ENCODE assay signal across 8 cellular contexts in genomic region chr6:33578588-33579011, GRCh38. TPM values are rescaled to one million over a fixed set of nuclear protein-coding genes. Genes with fewer than 3 reads are reported as not detected.
DNase-seq lines count a peak whose midpoint lies in the region; ATAC-seq and TF ChIP-seq lines count a peak whose summit lies in the region.

No MANE protein-coding gene starts in this region.

- H3K4me2 ChIP-seq in DOHH2 (ENCODE audit: low read length) = peak overlapping the region; percentile 90

- peaks cover 30% of the 10 kb centered on the region for H3K36me3 Mint-ChIP-seq in central memory CD8-positive, alpha-beta T cell (ENCODE audit: insufficient read depth)
- H3K36me3 Mint-ChIP-seq in neural crest cell (ENCODE audit: low read depth) = no peaks in the 10 kb centered on the region

- H3K4me3 ChIP-seq in DOHH2 (ENCODE audit: low read length) = peak overlapping the region; percentile 97

- no peaks in the 10 kb centered on the region for H3K27me3 Mint-ChIP-seq in central memory CD8-positive, alpha-beta T cell
- H3K27me3 Mint-ChIP-seq in neural crest cell (ENCODE audit: low read depth) = no peaks in the 10 kb centered on the region

- H3K9me2 ChIP-seq in DOHH2 (replicated peaks; ENCODE audit: control insufficient read depth, low read length) = no peaks in the 10 kb centered on the region

- ATAC-seq in central memory CD8-positive, alpha-beta T cell (replicated peaks; ENCODE audit: extremely low read depth, poor library complexity, severe bottlenecking) = peak; percentile 43

- no peak overlapping the region for H3K27ac ChIP-seq in DOHH2 (ENCODE audit: low read depth, low read length)

- peak; percentile 82 for DNase-seq in RPMI8226
- DNase-seq in central memory CD8-positive, alpha-beta T cell (ENCODE audit: low spot score in 2 of 2) = peak in 1 of 2 donors; percentile 28
- DNase-seq in neural crest cell (ENCODE audit: low read depth, low spot score) = no peak
- no peak for DNase-seq in amniotic stem cell (lab: John Stamatoyannopoulos, UW)
- DNase-seq in dedifferentiated amniotic fluid mesenchymal stem cell (ENCODE audit: extremely low spot score) = no peak
- DNase-seq in NCI-H2227 treated with DMSO at 0.1 percent for 48 hours (lab: John Stamatoyannopoulos, UW) = no peak
- DNase-seq in kidney glomerular epithelial cell (lab: John Stamatoyannopoulos, UW) = no peak

- peaks cover 22% of the 10 kb centered on the region for H3K79me2 ChIP-seq in DOHH2 (ENCODE audit: control insufficient read depth, low read length)

- H3K4me3 Mint-ChIP-seq in central memory CD8-positive, alpha-beta T cell = peak overlapping the region; percentile 89
- H3K4me3 Mint-ChIP-seq in neural crest cell = peak overlapping the region; percentile 83

- H3K27ac Mint-ChIP-seq in central memory CD8-positive, alpha-beta T cell (ENCODE audit: low read depth) = peak overlapping the region; percentile 97
- H3K27ac Mint-ChIP-seq in neural crest cell (ENCODE audit: unreplicated experiment) = peak overlapping the region; percentile 93

- no peaks in the 10 kb centered on the region for H3F3A ChIP-seq in DOHH2 (ENCODE audit: control insufficient read depth, insufficient read depth)

- TF ChIP-seq CTCF in DOHH2 (IDR thresholded peaks at IDR 0.05; ENCODE audit: low read depth, low read length, poor library complexity, severe bottlenecking) (no peak), neural crest cell (conservative IDR thresholded peaks at IDR 0.05) (no peak)

- peaks cover 36% of the 10 kb centered on the region for H3K36me3 ChIP-seq in DOHH2 (ENCODE audit: control insufficient read depth, low read length)

- no peaks in the 10 kb centered on the region for H3K9me3 ChIP-seq in DOHH2 (ENCODE audit: control insufficient read depth, insufficient read depth, low read length)

- peaks cover 29% of the 10 kb centered on the region for H3K4me1 Mint-ChIP-seq in central memory CD8-positive, alpha-beta T cell
- H3K4me1 Mint-ChIP-seq in neural crest cell = peaks cover 10% of the 10 kb centered on the region

- H4K20me1 ChIP-seq in DOHH2 (ENCODE audit: control insufficient read depth, insufficient read depth, low read depth, low read length) = no peaks in the 10 kb centered on the region

- H3K9me3 Mint-ChIP-seq in central memory CD8-positive, alpha-beta T cell = no peaks in the 10 kb centered on the region
- no peaks in the 10 kb centered on the region for H3K9me3 Mint-ChIP-seq in neural crest cell

- H3K4me1 ChIP-seq in DOHH2 (ENCODE audit: control insufficient read depth, low read length) = peaks cover 27% of the 10 kb centered on the region

- H3K27me3 ChIP-seq in DOHH2 (ENCODE audit: control insufficient read depth, low read length) = no peaks in the 10 kb centered on the region

RNA-seq across cellular contexts. Expression of gene BAK1, which starts 1.5 kb away (rescaled TPM):
- 29.9 and 32.9 TPM in 2 replicates for total RNA-seq in neural crest cell

RNA-seq across cellular contexts. Expression of gene ITPR3, which starts 42.5 kb away (rescaled TPM):
- 16.0 TPM in 2 replicates for total RNA-seq in neural crest cell
